Comparison of ENCODE assay signal across 8 cellular contexts in genomic region chr18:53380063-53380639, GRCh38.
DNase-seq lines count a peak whose midpoint lies in the region; ATAC-seq and TF ChIP-seq lines count a peak whose summit lies in the region.

No MANE protein-coding gene starts in this region.

- no peak overlapping the region for H3K4me3 ChIP-seq in RWPE2 (ENCODE audit: severe bottlenecking)
- H3K4me3 ChIP-seq in vagina: no peak overlapping the region

- H3K27ac ChIP-seq in RWPE2 (ENCODE audit: poor library complexity, severe bottlenecking) (no peak overlapping the region), vagina (no peak overlapping the region)

- no peak for TF ChIP-seq POLR2A in vagina (IDR thresholded peaks at IDR 0.05)

- peak; percentile 57; the same call in 2 of the 3 replicates for ATAC-seq in RWPE2 (ENCODE audit: low read depth)
- ATAC-seq in GM21529 (IDR thresholded peaks at IDR 0.05; ENCODE audit: unreplicated experiment): no peak
- ATAC-seq in HG02970 (IDR thresholded peaks at IDR 0.05; ENCODE audit: low FRiP score, unreplicated experiment): no peak

- H3K4me1 ChIP-seq in RWPE2 (ENCODE audit: insufficient read depth, poor library complexity, severe bottlenecking) (no peaks in the 10 kb centered on the region), vagina (no peaks in the 10 kb centered on the region)

- TF ChIP-seq CTCF in RWPE2 (IDR thresholded peaks at IDR 0.05; ENCODE audit: poor library complexity, severe bottlenecking) (peak; percentile 63), vagina (IDR thresholded peaks at IDR 0.05) (peak in 1 of 3 experiments; percentile 27)

- peaks cover 6% of the 10 kb centered on the region for H3K27me3 ChIP-seq in RWPE2 (ENCODE audit: insufficient read depth, poor library complexity, severe bottlenecking)
- no peaks in the 10 kb centered on the region for H3K27me3 ChIP-seq in vagina

- H3K36me3 ChIP-seq in RWPE2 (ENCODE audit: low read depth): no peaks in the 10 kb centered on the region
- no peaks in the 10 kb centered on the region for H3K36me3 ChIP-seq in vagina

- peak; percentile 6 for DNase-seq in NCI-H2107 treated with DMSO at 0.1 percent for 48 hours (lab: John Stamatoyannopoulos, UW; ENCODE audit: unreplicated experiment)
- no peak for DNase-seq in NCI-H2107 (lab: John Stamatoyannopoulos, UW)
- peak; percentile 25 for DNase-seq in HT-29 (ENCODE audit: low spot score)
- no peak for DNase-seq in RWPE2 (ENCODE audit: low spot score)
- peak; percentile 49 for DNase-seq in iPS-NIHi7 (ENCODE audit: extremely low spot score)
- no peak for DNase-seq in vagina (ENCODE audit: extremely low spot score in 2 of 2)

- intact Hi-C loops in vagina (cut with DNase I): no loop called here

- no peaks in the 10 kb centered on the region for H3K9me3 ChIP-seq in RWPE2 (ENCODE audit: severe bottlenecking)
- no peaks in the 10 kb centered on the region for H3K9me3 ChIP-seq in vagina

Comparison
In these comparisons a context has a peak if more than half of its experiments do, and no peak if none do; other contexts are left out.
1. DNase-seq: peak in NCI-H2107 treated with DMSO at 0.1 percent for 48 hours (single experiment), HT-29 (single experiment) and iPS-NIHi7 (single experiment); none in NCI-H2107 (single experiment), RWPE2 (single experiment) and vagina (0 of 2).